ENCODE assay signal across 14 cellular contexts in the genomic region with DNA sequence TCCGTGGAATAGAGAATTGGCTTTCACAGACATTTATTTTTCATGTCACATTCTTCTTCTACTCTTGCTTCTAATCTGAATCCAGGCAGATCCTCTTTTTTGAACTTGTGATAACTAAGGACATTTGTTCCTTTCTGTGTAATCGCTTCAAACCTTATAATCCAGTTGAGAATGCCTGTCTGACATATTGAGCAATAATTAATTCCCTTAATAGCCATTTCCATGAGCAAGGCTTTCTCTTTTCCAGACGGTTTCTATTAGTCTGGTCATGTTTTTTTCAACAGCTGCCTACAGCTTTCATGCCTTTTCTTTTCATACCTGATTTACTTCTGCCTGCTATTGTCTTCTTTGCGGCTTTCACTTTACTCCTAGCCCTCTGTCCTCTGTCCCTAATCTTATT.
A peak's percentile ranks its signal among the peaks of the same experiment; 100 is the strongest.
DNase-seq lines count a peak whose midpoint lies in the region; ATAC-seq and TF ChIP-seq lines count a peak whose summit lies in the region.
"Had no signal": no experiment of that assay in that cellular context is flagged by ENCODE, and none has a peak within 500 bp of the region (broad histone marks: within the 10 kb centered on the region; RNA-seq: fewer than 3 reads in every experiment).

No MANE protein-coding gene starts in this region.

- no peak for ATAC-seq in GM18867 (IDR thresholded peaks at IDR 0.05; ENCODE audit: unreplicated experiment)
- no peak for ATAC-seq in GM18868 (IDR thresholded peaks at IDR 0.05; ENCODE audit: unreplicated experiment)
- no peak for ATAC-seq in HG03521 (IDR thresholded peaks at IDR 0.05; ENCODE audit: unreplicated experiment)

- H3K79me2 ChIP-seq in SK-N-SH (ENCODE audit: insufficient read depth), result no peaks in the 10 kb centered on the region

- no peaks in the 10 kb centered on the region for H4K20me1 ChIP-seq in SK-N-SH (ENCODE audit: insufficient read depth)

- POLR2A ChIA-PET in SK-N-SH (lab: Yijun Ruan, JAX), result no interaction called here

- no peak for TF ChIP-seq CTCF in BE2C (IDR thresholded peaks at IDR 0.05; ENCODE audit: low read depth, low read length)
- no peak for TF ChIP-seq CTCF in SK-N-SH (IDR thresholded peaks at IDR 0.05)
- TF ChIP-seq CTCF in fibroblast of mammary gland (conservative IDR thresholded peaks at IDR 0.05; ENCODE audit: control insufficient read depth, insufficient read depth, low read depth, low read length), result no peak
- TF ChIP-seq CTCF in retinal pigment epithelial cell (conservative IDR thresholded peaks at IDR 0.05; ENCODE audit: low read depth, low read length), result no peak

- H3F3A ChIP-seq in SK-N-SH (replicated peaks; ENCODE audit: insufficient read depth), result no peaks in the 10 kb centered on the region

- no peaks in the 10 kb centered on the region for H3K27me3 ChIP-seq in BE2C
- no peaks in the 10 kb centered on the region for H3K27me3 ChIP-seq in SK-N-SH (ENCODE audit: insufficient read depth)

- DNase-seq in BE2C (no peak), SK-N-SH (peak; percentile 27), fibroblast of mammary gland (ENCODE audit: low read depth) (peak; percentile 36), retinal pigment epithelial cell (ENCODE audit: low read depth) (peak; percentile 61), OCI-M1 (lab: John Stamatoyannopoulos, UW) (no peak)
- DNase-seq: Calu3; CD4-positive, alpha-beta T cell; NCI-H1436 treated with DMSO at 0.1 percent for 48 hours; NCI-H2081; SHP77 had no signal

- H3K4me2 ChIP-seq in SK-N-SH, result no peak overlapping the region
- H3K4me2 ChIP-seq: KMS-11 had no signal

- no peaks in the 10 kb centered on the region for H3K9me2 ChIP-seq in SK-N-SH

- peak overlapping the region in 1 of 2 experiments; percentile 86; a peak in 2 of 4 replicates for H3K27ac ChIP-seq in SK-N-SH (ENCODE audit: low read depth in 2 of 2, low read length in 1 of 2)
- H3K27ac ChIP-seq: KMS-11 had no signal

- WGBS in SK-N-SH (ENCODE audit: low lambda C conversion rate), result 21% methylated on average over 4 of the region's 4 CpGs

- H3K9me3 ChIP-seq in BE2C (no peaks in the 10 kb centered on the region), SK-N-SH (no peaks in the 10 kb centered on the region)

- TF ChIP-seq EP300 in SK-N-SH (IDR thresholded peaks at IDR 0.05; ENCODE audit: borderline replicate concordance in 1 of 2, low read depth in 1 of 2, low read length in 1 of 2), result peak in 1 of 2 experiments; percentile 70; a peak in 1 of 4 replicates

- no peak overlapping the region for H3K9ac ChIP-seq in SK-N-SH
- H3K9ac ChIP-seq: KMS-11 had no signal

- H3K36me3 ChIP-seq in BE2C (no peaks in the 10 kb centered on the region), SK-N-SH (replicated peaks in 1 of 2; ENCODE audit: control insufficient read depth in 1 of 2, insufficient read depth in 2 of 2, low read length in 1 of 2) (no peaks in the 10 kb centered on the region)

- CTCF ChIA-PET in SK-N-SH (lab: Yijun Ruan, JAX), result no interaction called here

- H3K4me3 ChIP-seq in BE2C (ENCODE audit: low read depth, low read length) (peak overlapping the region; percentile 25; the same call in 1 of the 2 replicates), SK-N-SH (ENCODE audit: low read depth in 2 of 2, low read length in 1 of 2) (no peak overlapping the region), fibroblast of mammary gland (ENCODE audit: control insufficient read depth, low read depth, low read length) (no peak overlapping the region), retinal pigment epithelial cell (ENCODE audit: low read length) (no peak overlapping the region)

- no peak overlapping the region for H2AFZ ChIP-seq in SK-N-SH (ENCODE audit: low read depth)

- peaks cover 15% of the 10 kb centered on the region for H3K4me1 ChIP-seq in BE2C
- peaks cover 0 to 9% of the 10 kb centered on the region in 2 experiments; a peak in 3 of 4 replicates for H3K4me1 ChIP-seq in SK-N-SH (ENCODE audit: control insufficient read depth in 1 of 2, insufficient read depth in 2 of 2, low read depth in 1 of 2, low read length in 1 of 2)

- TF ChIP-seq RAD21 in SK-N-SH (IDR thresholded peaks at IDR 0.05; ENCODE audit: low read length), result 0 out of 2 replicates have a peak, but pooled peaks have one; percentile 11

TF ChIP-seq in SK-N-SH, 30 proteins besides CTCF, POLR2A, EP300 and RAD21:
- no peak for TF ChIP-seq FOXM1 (IDR thresholded peaks at IDR 0.05; ENCODE audit: low read depth)
- TF ChIP-seq RCOR1 (IDR thresholded peaks at IDR 0.05; ENCODE audit: low read length), result peak; percentile 59; the same call in 1 of the 2 replicates
- TF ChIP-seq CHD2 (IDR thresholded peaks at IDR 0.05; ENCODE audit: low read length, partially characterized antibody), result peak; percentile 39

Comparison
In these comparisons a context has a peak if more than half of its experiments do, and no peak if none do; other contexts are left out.
1. DNase-seq: peak in SK-N-SH (single experiment), fibroblast of mammary gland (single experiment) and retinal pigment epithelial cell (single experiment); none in BE2C (single experiment) and OCI-M1 (single experiment).